ENCODE assay signal across 11 cellular contexts in the genomic region with DNA sequence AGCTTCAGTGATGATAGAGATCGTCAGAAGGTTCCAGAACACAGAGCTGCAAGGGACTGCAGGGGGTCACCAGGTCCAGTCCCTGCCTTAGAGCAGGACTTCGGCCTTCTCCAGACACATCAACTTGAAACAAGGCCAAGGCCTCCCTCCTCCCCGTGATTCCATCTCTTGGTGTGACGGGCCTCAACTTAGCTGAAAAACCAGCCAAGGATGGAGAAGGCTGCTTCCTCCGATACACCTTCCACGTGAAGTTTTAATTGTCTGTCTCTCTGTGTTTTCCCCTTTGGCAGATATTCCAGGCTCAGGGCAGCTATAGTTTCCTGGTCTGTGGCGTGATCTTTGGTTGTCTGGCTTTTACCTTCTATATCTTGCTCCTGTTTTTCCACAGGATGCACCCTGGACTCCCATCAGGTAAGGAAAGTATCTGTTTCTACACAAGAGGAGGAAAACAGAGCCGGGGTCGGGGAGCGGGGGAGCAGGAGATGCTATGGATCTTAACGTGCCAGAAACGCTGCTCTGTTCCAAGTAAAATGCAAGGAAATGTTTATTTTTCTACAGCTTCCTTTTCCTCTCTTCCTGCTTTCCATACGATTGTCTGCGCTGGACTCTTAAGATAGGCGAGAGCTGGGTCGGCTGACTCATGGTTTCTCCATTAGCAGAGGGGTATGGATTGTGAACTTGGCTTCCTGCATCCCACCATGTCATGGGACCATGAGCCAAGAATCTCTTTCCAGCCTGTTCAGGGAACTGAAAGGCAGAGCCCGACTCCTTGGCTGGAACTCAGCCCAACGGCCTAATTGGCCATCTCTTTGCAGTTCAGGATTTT. TPM values are rescaled to one million over a fixed set of nuclear protein-coding genes. Genes with fewer than 3 reads are reported as not detected.
A peak's percentile ranks its signal among the peaks of the same experiment; 100 is the strongest.
DNase-seq lines count a peak whose midpoint lies in the region; ATAC-seq and TF ChIP-seq lines count a peak whose summit lies in the region.
"Had no signal": no experiment of that assay in that cellular context is flagged by ENCODE, and none has a peak within 500 bp of the region (broad histone marks: within the 10 kb centered on the region; RNA-seq: fewer than 3 reads in every experiment).

No MANE protein-coding gene starts in this region.

- H3K27ac ChIP-seq in epithelial cell of prostate, result peak overlapping the region; percentile 61
- H3K27ac ChIP-seq in upper lobe of left lung, result peak overlapping the region in 2 of 4 donors; percentile 60 to 82

- H3K9me3 ChIP-seq in upper lobe of left lung, result no peaks in the 10 kb centered on the region
- H3K9me3 ChIP-seq: BE2C had no signal

- TF ChIP-seq EP300 in upper lobe of left lung (IDR thresholded peaks at IDR 0.05), result no peak

- no peaks in the 10 kb centered on the region for H3K9me3 Mint-ChIP-seq in activated T-cell treated with anti-CD3 and anti-CD28 coated beads, Interleukin-2, amount 50 U/mL, for 24 hours
- peaks cover 1% of the 10 kb centered on the region for H3K9me3 Mint-ChIP-seq in mesothelial cell of epicardium
- H3K9me3 Mint-ChIP-seq: natural killer cell treated with Interleukin-12 subunit alpha and Interleukin-12 subunit beta and Interleukin-15 and Interleukin-18, amount 100 ng/mL, for 72 hours had no signal

- H3K36me3 Mint-ChIP-seq in activated T-cell treated with anti-CD3 and anti-CD28 coated beads, Interleukin-2, amount 50 U/mL, for 24 hours (ENCODE audit: low read depth), result peaks cover 67% of the 10 kb centered on the region
- peaks cover 11% of the 10 kb centered on the region for H3K36me3 Mint-ChIP-seq in mesothelial cell of epicardium

- no peak for DNase-seq in activated T-cell treated with anti-CD3 and anti-CD28 coated beads, Interleukin-2, amount 50 U/mL, for 24 hours
- DNase-seq in activated T-cell treated with anti-CD3 and anti-CD28 coated beads for 4 hours (no peak), epithelial cell of prostate (ENCODE audit: low read depth, low spot score) (no peak), mesothelial cell of epicardium (ENCODE audit: low spot score in 2 of 2, unreplicated experiment in 2 of 2) (no peak), upper lobe of left lung (no peak), NCI-H69 (lab: John Stamatoyannopoulos, UW) (no peak)
- DNase-seq: BE2C, NCI-H1105 treated with DMSO at 0.1 percent for 48 hours had no signal

- H3K4me1 ChIP-seq in upper lobe of left lung, result peaks cover 17 to 20% (median 17%) of the 10 kb centered on the region in 4 donors
- H3K4me1 ChIP-seq: BE2C had no signal

- H3K4me1 Mint-ChIP-seq in activated T-cell treated with anti-CD3 and anti-CD28 coated beads, Interleukin-2, amount 50 U/mL, for 24 hours (ENCODE audit: low read depth), result peaks cover 41% of the 10 kb centered on the region
- peaks cover 16% of the 10 kb centered on the region for H3K4me1 Mint-ChIP-seq in mesothelial cell of epicardium

- no peak overlapping the region for H3K4me3 ChIP-seq in upper lobe of left lung

- peak overlapping the region; percentile 90 for H3K27ac Mint-ChIP-seq in activated T-cell treated with anti-CD3 and anti-CD28 coated beads, Interleukin-2, amount 50 U/mL, for 24 hours
- peak overlapping the region; percentile 75 for H3K27ac Mint-ChIP-seq in mesothelial cell of epicardium
- H3K27ac Mint-ChIP-seq: natural killer cell treated with Interleukin-12 subunit alpha and Interleukin-12 subunit beta and Interleukin-15 and Interleukin-18, amount 100 ng/mL, for 72 hours had no signal

- no peaks in the 10 kb centered on the region for H3K27me3 ChIP-seq in upper lobe of left lung
- H3K27me3 ChIP-seq: BE2C had no signal

- no peak for TF ChIP-seq CTCF in mesothelial cell of epicardium (IDR thresholded peaks at IDR 0.05; ENCODE audit: unreplicated experiment)
- no peak for TF ChIP-seq CTCF in upper lobe of left lung (IDR thresholded peaks at IDR 0.05)

- ATAC-seq in upper lobe of left lung (ENCODE audit: low FRiP score in 2 of 2) (peak; percentile 54 to 83), HG03439 (IDR thresholded peaks at IDR 0.05; ENCODE audit: unreplicated experiment) (no peak), GM21390 (IDR thresholded peaks at IDR 0.05; ENCODE audit: unreplicated experiment) (no peak)

- WGBS in upper lobe of left lung, 2 donors, result 36 to 53% methylated on average over 17 to 18 of the region's 18 CpGs

- H3K27me3 Mint-ChIP-seq in activated T-cell treated with anti-CD3 and anti-CD28 coated beads, Interleukin-2, amount 50 U/mL, for 24 hours, result no peaks in the 10 kb centered on the region
- no peaks in the 10 kb centered on the region for H3K27me3 Mint-ChIP-seq in mesothelial cell of epicardium (ENCODE audit: low read depth)
- H3K27me3 Mint-ChIP-seq: natural killer cell treated with Interleukin-12 subunit alpha and Interleukin-12 subunit beta and Interleukin-15 and Interleukin-18, amount 100 ng/mL, for 72 hours had no signal

- H3K36me3 ChIP-seq in upper lobe of left lung, result peaks cover 0 to 15% (median 0%) of the 10 kb centered on the region in 4 donors

- no peak overlapping the region for H3K4me3 Mint-ChIP-seq in activated T-cell treated with anti-CD3 and anti-CD28 coated beads, Interleukin-2, amount 50 U/mL, for 24 hours
- H3K4me3 Mint-ChIP-seq in mesothelial cell of epicardium, result no peak overlapping the region
- H3K4me3 Mint-ChIP-seq: natural killer cell treated with Interleukin-12 subunit alpha and Interleukin-12 subunit beta and Interleukin-15 and Interleukin-18, amount 100 ng/mL, for 72 hours had no signal

- TF ChIP-seq POLR2A in upper lobe of left lung (IDR thresholded peaks at IDR 0.05), result no peak

RNA-seq across cellular contexts. Expression of a gene that starts 32.8 kb away (rescaled TPM):
- total RNA-seq in mesothelial cell of epicardium (32.2 to 36.8 TPM (median 34.8 TPM) in 3 replicates), upper lobe of left lung (10 to 100 TPM; 15.7 to 65.4 (median 30.2) TPM)

Comparison
In these comparisons a context has a peak if more than half of its experiments do, and no peak if none do; other contexts are left out.
1. ATAC-seq: peak in upper lobe of left lung (2 of 2); none in HG03439 (single experiment) and GM21390 (single experiment).